ENCODE assay signal across 26 cellular contexts in the genomic region with DNA sequence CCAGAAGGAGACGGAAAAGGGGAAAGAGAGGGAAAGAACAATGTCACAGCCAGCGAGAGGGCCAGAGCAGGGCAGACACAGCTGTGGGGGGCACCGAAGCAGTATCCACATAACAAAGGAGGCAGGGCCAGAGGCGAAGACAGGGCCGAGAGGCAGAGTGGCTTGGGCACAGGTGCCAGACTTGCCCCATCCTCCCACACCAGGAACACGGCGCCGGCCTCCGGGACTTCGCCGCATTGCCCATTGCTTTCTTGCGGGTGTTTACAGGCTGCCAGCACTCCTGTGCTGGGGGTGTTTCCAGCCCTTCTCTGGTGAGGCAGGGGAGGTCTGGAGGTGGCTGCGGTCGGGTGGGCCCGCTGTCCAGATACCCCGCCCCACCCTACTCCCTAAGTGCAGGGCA.
"Had no signal": no experiment of that assay in that cellular context is flagged by ENCODE, and none has a peak within 500 bp of the region (broad histone marks: within the 10 kb centered on the region; RNA-seq: fewer than 3 reads in every experiment).

No MANE protein-coding gene starts in this region.

- H3K36me3 Mint-ChIP-seq: activated naive CD8-positive, alpha-beta T cell treated with anti-CD3 and anti-CD28 coated beads for 36 hours; brain; natural killer cell treated with Interleukin-12 subunit alpha and Interleukin-12 subunit beta and Interleukin-15 and Interleukin-18, amount 100 ng/mL, for 72 hours had no signal

- H3K4me1 ChIP-seq: adrenal gland, ascending aorta, colonic mucosa, gastrocnemius medialis, right lobe of liver, testis had no signal

- H3K36me3 ChIP-seq: adrenal gland, ascending aorta, cardiac muscle cell, colonic mucosa, gastrocnemius medialis, left ventricle myocardium inferior, neutrophil, right lobe of liver had no signal

- ATAC-seq: gastrocnemius medialis; natural killer cell treated with Interleukin-12 subunit alpha and Interleukin-12 subunit beta and Interleukin-15 and Interleukin-18, amount 100 ng/mL, for 72 hours; right lobe of liver; stimulated activated naive CD8-positive, alpha-beta T cell treated with anti-CD3 and anti-CD28 coated beads, Interleukin-15, Interleukin-2, amounts not matched to agents 100 U/mL and 50 U/mL, for 24 hours had no signal

- H3K27ac Mint-ChIP-seq: activated naive CD8-positive, alpha-beta T cell treated with anti-CD3 and anti-CD28 coated beads for 36 hours; natural killer cell treated with Interleukin-12 subunit alpha and Interleukin-12 subunit beta and Interleukin-15 and Interleukin-18, amount 100 ng/mL, for 72 hours had no signal

- H3K4me1 Mint-ChIP-seq: activated naive CD8-positive, alpha-beta T cell treated with anti-CD3 and anti-CD28 coated beads for 36 hours had no signal

- H3K4me3 Mint-ChIP-seq: activated naive CD8-positive, alpha-beta T cell treated with anti-CD3 and anti-CD28 coated beads for 36 hours; brain; natural killer cell treated with Interleukin-12 subunit alpha and Interleukin-12 subunit beta and Interleukin-15 and Interleukin-18, amount 100 ng/mL, for 72 hours had no signal

- H3K4me3 ChIP-seq: adrenal gland, ascending aorta, cardiac muscle cell, colonic mucosa, gastrocnemius medialis, left ventricle myocardium inferior, lung, right lobe of liver, testis had no signal

- H3K27ac ChIP-seq: adrenal gland, ascending aorta, cardiac muscle cell, colonic mucosa, gastrocnemius medialis, left ventricle myocardium inferior, neutrophil, right lobe of liver, testis had no signal

- H3K9me3 Mint-ChIP-seq: activated naive CD8-positive, alpha-beta T cell treated with anti-CD3 and anti-CD28 coated beads for 36 hours; natural killer cell treated with Interleukin-12 subunit alpha and Interleukin-12 subunit beta and Interleukin-15 and Interleukin-18, amount 100 ng/mL, for 72 hours had no signal

- H3K27me3 ChIP-seq: ascending aorta, cardiac muscle cell, colonic mucosa, right lobe of liver, testis had no signal

- DNase-seq: activated CD4-positive, alpha-beta T cell treated with anti-CD3 and anti-CD28 coated beads for 4 hours; activated CD4-positive, alpha-beta T cell treated with anti-CD3 and anti-CD28 coated beads, Interleukin-2, amount 50 U/mL, for 48 hours; activated CD8-positive, alpha-beta memory T cell treated with anti-CD3 and anti-CD28 coated beads for 24 hours; activated effector memory CD4-positive, alpha-beta T cell treated with Interleukin-2 at 50 U/mL for 16 hours; activated naive CD4-positive, alpha-beta T cell treated with Interleukin-2 at 50 U/mL for 16 hours; activated naive CD8-positive, alpha-beta T cell treated with anti-CD3 and anti-CD28 coated beads for 36 hours; adrenal gland; cerebellar nuclear complex; colonic mucosa; effector CD8-positive, alpha-beta T cell; gastrocnemius medialis; glutamatergic neuron; islet precursor cell; left ventricle myocardium inferior; mesendoderm; right lobe of liver; stimulated activated CD4-positive, alpha-beta T cell treated with anti-CD3 and anti-CD28 coated beads, Interleukin-2, amount 100 ng/mL, for 48 hours; stimulated activated naive CD8-positive, alpha-beta T cell treated with anti-CD3 and anti-CD28 coated beads, Interleukin-15, Interleukin-2, amounts not matched to agents 100 U/mL and 50 U/mL, for 24 hours; testis; trophoblast cell had no signal

- H3K9me3 ChIP-seq: adrenal gland, ascending aorta, colonic mucosa, gastrocnemius medialis, left ventricle myocardium inferior, neutrophil, right lobe of liver, testis had no signal
